11 cellular contexts compared by ENCODE assay signal in the genomic region with DNA sequence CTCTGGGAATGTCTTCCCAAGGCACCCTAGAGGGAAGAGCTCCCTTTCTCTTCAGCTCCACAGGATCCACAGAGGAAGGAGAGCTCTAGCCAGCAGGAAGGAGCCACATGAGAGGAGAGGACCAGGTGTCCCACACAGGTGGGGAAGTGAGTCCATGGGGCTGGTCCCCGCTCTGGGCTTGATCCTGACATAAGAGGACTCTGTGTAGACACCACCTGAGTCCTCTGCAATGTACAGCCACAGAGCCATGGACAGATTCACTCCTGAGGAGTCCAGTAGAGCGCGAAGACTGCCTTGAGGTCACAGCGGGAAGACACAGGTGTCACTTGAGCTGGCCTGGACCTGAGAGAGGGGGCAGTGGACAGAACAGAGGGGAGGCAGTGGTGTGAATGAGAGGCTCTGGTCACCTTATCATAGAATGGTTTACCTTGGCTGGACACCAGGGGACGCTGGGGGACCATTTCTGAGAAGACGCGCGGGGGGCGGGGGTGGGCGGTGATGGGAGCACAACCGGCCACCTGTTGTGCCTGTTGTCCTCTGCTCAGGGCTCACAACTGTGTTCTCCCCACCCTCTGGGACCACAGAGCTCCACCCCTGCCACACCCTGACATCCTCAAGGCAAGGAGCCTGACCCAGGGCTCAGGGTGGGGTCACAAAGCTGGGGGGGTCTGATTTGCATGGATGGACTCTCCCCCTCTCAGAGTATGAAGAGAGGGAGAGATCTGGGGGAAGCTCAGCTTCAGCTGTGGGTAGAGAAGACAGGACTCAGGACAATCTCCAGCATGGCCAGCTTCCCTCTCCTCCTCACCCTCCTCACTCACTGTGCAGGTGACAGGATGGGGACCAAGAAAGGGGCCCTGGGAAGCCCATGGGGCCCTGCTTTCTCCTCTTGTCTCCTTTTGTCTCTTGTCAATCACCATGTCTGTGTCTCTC.
DNase-seq lines count a peak whose midpoint lies in the region; ATAC-seq and TF ChIP-seq lines count a peak whose summit lies in the region.
"Had no signal": no experiment of that assay in that cellular context is flagged by ENCODE, and none has a peak within 500 bp of the region (broad histone marks: within the 10 kb centered on the region; RNA-seq: fewer than 3 reads in every experiment).

No MANE protein-coding gene starts in this region.

- no peaks in the 10 kb centered on the region for H3K36me3 Mint-ChIP-seq in WTC11
- no peaks in the 10 kb centered on the region for H3K36me3 Mint-ChIP-seq in neural progenitor cell

- no peak overlapping the region for H3K4me3 Mint-ChIP-seq in WTC11
- no peak overlapping the region for H3K4me3 Mint-ChIP-seq in neural progenitor cell

- H3K4me1 Mint-ChIP-seq in WTC11 (no peaks in the 10 kb centered on the region), neural progenitor cell (peaks cover 3% of the 10 kb centered on the region)

- no peak overlapping the region for H2AFZ ChIP-seq in neural progenitor cell (replicated peaks)

- H3K27me3 ChIP-seq in GM06990 (replicated peaks; ENCODE audit: control insufficient read depth, insufficient read depth, low read length) (no peaks in the 10 kb centered on the region), neural progenitor cell (peaks cover 100% of the 10 kb centered on the region)
- H3K27me3 ChIP-seq: pancreas had no signal

- H3K4me3 ChIP-seq in GM06990 (replicated peaks; ENCODE audit: low read depth, low read length): no peak overlapping the region
- no peak overlapping the region for H3K4me3 ChIP-seq in neural progenitor cell
- H3K4me3 ChIP-seq: dorsolateral prefrontal cortex, pancreas had no signal

- DNase-seq in GM06990 (ENCODE audit: extremely low read depth, insufficient read length) (peak; percentile 62), WTC11 (ENCODE audit: low spot score) (peak; percentile 72), neural progenitor cell (ENCODE audit: low spot score) (peak; percentile 53), NCI-H2227 (lab: John Stamatoyannopoulos, UW; ENCODE audit: unreplicated experiment) (no peak)
- DNase-seq: dorsolateral prefrontal cortex, pancreas, SIG-M5 had no signal

- POLR2A ChIA-PET in WTC11 (lab: Charles Lee): no interaction called here

- TF ChIP-seq CTCF in GM06990 (IDR thresholded peaks at IDR 0.05; ENCODE audit: insufficient read depth, low read length, poor library complexity, severe bottlenecking): peak; percentile 69
- 0 out of 2 replicates have a peak, but pooled peaks have one; percentile 24 for TF ChIP-seq CTCF in WTC11 (IDR thresholded peaks at IDR 0.05)
- TF ChIP-seq CTCF in neural progenitor cell (IDR thresholded peaks at IDR 0.05): peak; percentile 43

- H3K4me2 ChIP-seq in neural progenitor cell: no peak overlapping the region

- no peaks in the 10 kb centered on the region for H3K4me1 ChIP-seq in neural progenitor cell
- H3K4me1 ChIP-seq: pancreas had no signal

- H3F3A ChIP-seq in neural progenitor cell (ENCODE audit: low read depth): no peaks in the 10 kb centered on the region

- H3K36me3 ChIP-seq in GM06990 (ENCODE audit: control insufficient read depth, insufficient read depth, low read length): no peaks in the 10 kb centered on the region
- no peaks in the 10 kb centered on the region for H3K36me3 ChIP-seq in neural progenitor cell
- H3K36me3 ChIP-seq: pancreas had no signal

- H3K27ac Mint-ChIP-seq in WTC11: no peak overlapping the region
- peak overlapping the region; percentile 43 for H3K27ac Mint-ChIP-seq in neural progenitor cell

- H3K27me3 Mint-ChIP-seq in WTC11 (ENCODE audit: low read depth) (peaks cover 100% of the 10 kb centered on the region), neural progenitor cell (ENCODE audit: insufficient read depth, low read depth) (peaks cover 17% of the 10 kb centered on the region)

- CTCF ChIA-PET in WTC11 (lab: Charles Lee): interaction anchor here (0.6 to 4.0 kb wide), 8 partner anchors 17 to 286 kb away, joined by 3 to 15 read pairs (median 4); no protein-coding TSS in a partner anchor

- H3K9me3 Mint-ChIP-seq in WTC11 (no peaks in the 10 kb centered on the region), neural progenitor cell (peaks cover 6% of the 10 kb centered on the region)

- no peaks in the 10 kb centered on the region for H4K20me1 ChIP-seq in neural progenitor cell (ENCODE audit: low read depth)

- no peaks in the 10 kb centered on the region for H3K79me2 ChIP-seq in neural progenitor cell (ENCODE audit: low read depth)

- H3K9me3 ChIP-seq in neural progenitor cell (ENCODE audit: low read depth): no peaks in the 10 kb centered on the region
- H3K9me3 ChIP-seq: pancreas had no signal

- no peak overlapping the region for H3K27ac ChIP-seq in neural progenitor cell
- H3K27ac ChIP-seq: dorsolateral prefrontal cortex, pancreas had no signal

- H3K9ac ChIP-seq in neural progenitor cell: no peak overlapping the region

- ATAC-seq in HG03066 (IDR thresholded peaks at IDR 0.05; ENCODE audit: low read depth, unreplicated experiment) (peak; percentile 63), WTC11 (peak; percentile 81), GM18517 (IDR thresholded peaks at IDR 0.05; ENCODE audit: unreplicated experiment) (no peak), GM19035 (IDR thresholded peaks at IDR 0.05; ENCODE audit: unreplicated experiment) (no peak), GM18511 (IDR thresholded peaks at IDR 0.05; ENCODE audit: unreplicated experiment) (no peak)
- ATAC-seq: pancreas had no signal

TF ChIP-seq in WTC11, 78 proteins besides CTCF, POLR2A, EP300 and RAD21:
- TF ChIP-seq GTF2I (CRISPR knock-in tag; conservative IDR thresholded peaks at IDR 0.05) (no peak), TP53 (CRISPR knock-in tag; IDR thresholded peaks at IDR 0.05) (no peak), ATF6 (CRISPR knock-in tag; IDR thresholded peaks at IDR 0.05) (no peak), FOXJ3 (CRISPR knock-in tag; IDR thresholded peaks at IDR 0.05; ENCODE audit: borderline replicate concordance) (no peak), SP1 (CRISPR knock-in tag; conservative IDR thresholded peaks at IDR 0.05) (no peak), PRRX2 (CRISPR knock-in tag; IDR thresholded peaks at IDR 0.05) (no peak), NFE2L1 (CRISPR knock-in tag; IDR thresholded peaks at IDR 0.05) (no peak)

Comparison
In these comparisons a context has a peak if more than half of its experiments do, and no peak if none do; other contexts are left out.
1. ATAC-seq: peak in HG03066 (single experiment) and WTC11 (single experiment); none in GM18517 (single experiment), GM19035 (single experiment) and GM18511 (single experiment).
2. Peak in every context shown above with its lines, with median percentiles within 50 percentile points of each other: CTCF ChIP-seq.